ENCODE assay signal across 10 cellular contexts in the genomic region with DNA sequence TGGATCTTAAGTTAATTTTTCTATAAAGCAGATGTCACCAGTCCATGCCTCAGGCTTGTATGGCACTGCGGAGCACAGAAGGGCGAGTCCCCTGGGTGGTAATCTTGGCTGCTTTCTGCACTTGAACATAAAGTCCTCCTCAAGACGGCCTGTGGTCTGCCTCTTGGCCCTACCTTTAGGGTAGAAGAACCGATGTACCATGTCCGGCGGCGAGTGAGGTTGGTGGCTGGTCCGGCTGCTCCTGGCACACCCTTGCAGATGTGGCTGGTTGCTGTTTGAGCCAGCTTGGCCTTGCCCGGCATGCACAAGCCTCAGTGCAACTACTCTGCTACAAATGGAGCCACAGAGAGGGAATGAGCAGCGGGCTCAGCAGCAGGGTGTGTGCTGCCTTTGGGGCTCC. TPM values are rescaled to one million over a fixed set of nuclear protein-coding genes. Genes with fewer than 3 reads are reported as not detected.
"Had no signal": no experiment of that assay in that cellular context is flagged by ENCODE, and none has a peak within 500 bp of the region (broad histone marks: within the 10 kb centered on the region; RNA-seq: fewer than 3 reads in every experiment).

No MANE protein-coding gene starts in this region.

RNA-seq across cellular contexts. Expression of a gene that starts 56.3 kb away (rescaled TPM):
- total RNA-seq: subcutaneous adipose tissue, suprapubic skin, temporal lobe, thoracic aorta, tibial nerve, upper lobe of right lung, ureter, urinary bladder, vagina had no signal
- polyA plus RNA-seq: stomach, urinary bladder had no signal
